Comparison of ENCODE assay signal across 21 cellular contexts in genomic region chr9:90857103-90857502, GRCh38. TPM values are rescaled to one million over a fixed set of nuclear protein-coding genes. Genes with fewer than 3 reads are reported as not detected.
A peak's percentile ranks its signal among the peaks of the same experiment; 100 is the strongest.
DNase-seq lines count a peak whose midpoint lies in the region; ATAC-seq and TF ChIP-seq lines count a peak whose summit lies in the region.
"Had no signal": no experiment of that assay in that cellular context is flagged by ENCODE, and none has a peak within 500 bp of the region (broad histone marks: within the 10 kb centered on the region; RNA-seq: fewer than 3 reads in every experiment).

No MANE protein-coding gene starts in this region.

- H3K27me3 Mint-ChIP-seq in IgD-negative memory B cell: no peaks in the 10 kb centered on the region
- no peaks in the 10 kb centered on the region for H3K27me3 Mint-ChIP-seq in activated B cell treated with CpG ODN at 0.5 μM for 24 hours
- H3K27me3 Mint-ChIP-seq in naive thymus-derived CD4-positive, alpha-beta T cell: peaks cover 0 to 23% (median 6%) of the 10 kb centered on the region in 5 donors
- no peaks in the 10 kb centered on the region for H3K27me3 Mint-ChIP-seq in activated T-cell treated with anti-CD3 and anti-CD28 coated beads, Interleukin-2, amount 50 U/mL, for 4 hours (ENCODE audit: low read depth)

- intact Hi-C loops in activated B cell treated with CpG ODN at 0.5 μM for 24 hours (cut with micrococcal nuclease): no loop called here
- intact Hi-C loops in naive thymus-derived CD4-positive, alpha-beta T cell (cut with micrococcal nuclease): no loop called here

- peaks cover 8% of the 10 kb centered on the region for H3K36me3 Mint-ChIP-seq in IgD-negative memory B cell
- H3K36me3 Mint-ChIP-seq in activated B cell treated with CpG ODN at 0.5 μM for 24 hours (ENCODE audit: low read depth): peaks cover 92% of the 10 kb centered on the region
- no peaks in the 10 kb centered on the region for H3K36me3 Mint-ChIP-seq in naive thymus-derived CD4-positive, alpha-beta T cell
- no peaks in the 10 kb centered on the region for H3K36me3 Mint-ChIP-seq in activated T-cell treated with anti-CD3 and anti-CD28 coated beads, Interleukin-2, amount 50 U/mL, for 4 hours (ENCODE audit: insufficient read depth)

- H3K9ac ChIP-seq in BLaER1 treated with 17β-estradiol and CSF1 and Interleukin-3, amounts not matched to agents 10 nM and 100 nM: no peak overlapping the region

- POLR2A ChIA-PET in activated B cell treated with CpG ODN at 0.5 μM for 24 hours (lab: Charles Lee): interaction anchor here (0.6 to 1.1 kb wide), 2 partner anchors 19 to 55 kb away, joined by 3 to 5 read pairs; no protein-coding TSS in a partner anchor
- POLR2A ChIA-PET in naive thymus-derived CD4-positive, alpha-beta T cell (lab: Charles Lee): no interaction called here

- ATAC-seq in activated B cell treated with CpG ODN at 0.5 μM for 24 hours (ENCODE audit: low read depth): no peak
- peak; percentile 13 for ATAC-seq in naive thymus-derived CD4-positive, alpha-beta T cell
- ATAC-seq in activated T-cell treated with anti-CD3 and anti-CD28 coated beads, Interleukin-2, amount 50 U/mL, for 4 hours: no peak
- ATAC-seq: GM23338 had no signal

- H3K4me3 ChIP-seq in BLaER1 treated with 17β-estradiol and CSF1 and Interleukin-3, amounts not matched to agents 10 nM and 100 nM: no peak overlapping the region
- no peak overlapping the region for H3K4me3 ChIP-seq in naive thymus-derived CD4-positive, alpha-beta T cell (ENCODE audit: low read length)
- H3K4me3 ChIP-seq: GM23338, HAP-1 had no signal

- H3K27ac ChIP-seq in BLaER1 treated with 17β-estradiol and CSF1 and Interleukin-3, amounts not matched to agents 10 nM and 100 nM: no peak overlapping the region
- no peak overlapping the region for H3K27ac ChIP-seq in naive thymus-derived CD4-positive, alpha-beta T cell (ENCODE audit: low read depth, low read length)
- H3K27ac ChIP-seq: HL-60 had no signal

- DNase-seq in activated B cell treated with CpG ODN at 0.5 μM for 24 hours (no peak), NCI-H2196 (lab: John Stamatoyannopoulos, UW; ENCODE audit: unreplicated experiment) (no peak)
- peak in 6 of 9 donors; percentile 8 to 41 (median 17) for DNase-seq in naive thymus-derived CD4-positive, alpha-beta T cell
- no peak for DNase-seq in activated CD4-positive, alpha-beta T cell treated with anti-CD3 and anti-CD28 coated beads for 1 hour
- DNase-seq in activated T-cell treated with anti-CD3 and anti-CD28 coated beads, Interleukin-2, amount 50 U/mL, for 4 hours: no peak
- DNase-seq: Caco-2, Karpas-422, MV-4-11, NCI-H1105 treated with DMSO at 0.1 percent for 48 hours, NCI-H146, NCI-H2029, NCI-H446 treated with DMSO at 0.1 percent for 48 hours, NCI-H526, Right ventricle myocardium superior, RPMI8226, T-helper 1 cell had no signal

- no peak overlapping the region for H3K4me3 Mint-ChIP-seq in IgD-negative memory B cell
- no peak overlapping the region for H3K4me3 Mint-ChIP-seq in activated B cell treated with CpG ODN at 0.5 μM for 24 hours
- no peak overlapping the region for H3K4me3 Mint-ChIP-seq in naive thymus-derived CD4-positive, alpha-beta T cell
- no peak overlapping the region for H3K4me3 Mint-ChIP-seq in activated T-cell treated with anti-CD3 and anti-CD28 coated beads, Interleukin-2, amount 50 U/mL, for 4 hours
- H3K4me3 Mint-ChIP-seq: GM23338 had no signal

- no peaks in the 10 kb centered on the region for H3K27me3 ChIP-seq in BLaER1 treated with 17β-estradiol and CSF1 and Interleukin-3, amounts not matched to agents 10 nM and 100 nM
- no peaks in the 10 kb centered on the region for H3K27me3 ChIP-seq in naive thymus-derived CD4-positive, alpha-beta T cell (ENCODE audit: control insufficient read depth in 2 of 2, insufficient read depth in 2 of 2, low read length in 2 of 2)

- peaks cover 0 to 95% (median 5%) of the 10 kb centered on the region in 11 experiments; a peak in 10 of 22 replicates for H4K20me1 ChIP-seq in BLaER1 treated with 17β-estradiol and CSF1 and Interleukin-3, amounts not matched to agents 10 nM and 100 nM

- H3K4me1 Mint-ChIP-seq in IgD-negative memory B cell: peaks cover 34 to 53% (median 42%) of the 10 kb centered on the region in 3 donors
- H3K4me1 Mint-ChIP-seq in activated B cell treated with CpG ODN at 0.5 μM for 24 hours: peaks cover 68% of the 10 kb centered on the region
- peaks cover 0 to 23% (median 12%) of the 10 kb centered on the region in 7 donors for H3K4me1 Mint-ChIP-seq in naive thymus-derived CD4-positive, alpha-beta T cell
- H3K4me1 Mint-ChIP-seq in activated T-cell treated with anti-CD3 and anti-CD28 coated beads, Interleukin-2, amount 50 U/mL, for 4 hours (ENCODE audit: low read depth): peaks cover 6% of the 10 kb centered on the region
- H3K4me1 Mint-ChIP-seq: GM23338 had no signal

- peaks cover 44 to 95% (median 71%) of the 10 kb centered on the region in 11 experiments for H3K36me3 ChIP-seq in BLaER1 treated with 17β-estradiol and CSF1 and Interleukin-3, amounts not matched to agents 10 nM and 100 nM
- H3K36me3 ChIP-seq in naive thymus-derived CD4-positive, alpha-beta T cell (ENCODE audit: control insufficient read depth in 2 of 3, insufficient read depth in 3 of 3, low read length in 3 of 3): no peaks in the 10 kb centered on the region
- H3K36me3 ChIP-seq: HAP-1 had no signal

- H3K9me3 Mint-ChIP-seq in IgD-negative memory B cell (no peaks in the 10 kb centered on the region), activated B cell treated with CpG ODN at 0.5 μM for 24 hours (peaks cover 2% of the 10 kb centered on the region)
- no peaks in the 10 kb centered on the region for H3K9me3 Mint-ChIP-seq in naive thymus-derived CD4-positive, alpha-beta T cell
- H3K9me3 Mint-ChIP-seq in activated T-cell treated with anti-CD3 and anti-CD28 coated beads, Interleukin-2, amount 50 U/mL, for 4 hours: no peaks in the 10 kb centered on the region
- H3K9me3 Mint-ChIP-seq: GM23338 had no signal

- no peaks in the 10 kb centered on the region for H3K9me3 ChIP-seq in BLaER1 treated with 17β-estradiol and CSF1 and Interleukin-3, amounts not matched to agents 10 nM and 100 nM (replicated peaks in 1 of 11)
- no peaks in the 10 kb centered on the region for H3K9me3 ChIP-seq in naive thymus-derived CD4-positive, alpha-beta T cell (ENCODE audit: control insufficient read depth in 2 of 3, low read length in 3 of 3)
- H3K9me3 ChIP-seq: Caco-2, HAP-1 had no signal

- H3K4me1 ChIP-seq in BLaER1 treated with 17β-estradiol and CSF1 and Interleukin-3, amounts not matched to agents 10 nM and 100 nM: peaks cover 37 to 58% (median 45%) of the 10 kb centered on the region in 10 experiments
- H3K4me1 ChIP-seq in naive thymus-derived CD4-positive, alpha-beta T cell (ENCODE audit: control insufficient read depth in 2 of 2, insufficient read depth in 2 of 2, low read length in 2 of 2): no peaks in the 10 kb centered on the region
- H3K4me1 ChIP-seq: Caco-2, HAP-1 had no signal

- H3K27ac Mint-ChIP-seq in IgD-negative memory B cell (peak overlapping the region; percentile 1 to 57 (median 35)), activated B cell treated with CpG ODN at 0.5 μM for 24 hours (peak overlapping the region; percentile 87)
- peak overlapping the region in 1 of 9 donors; percentile 58 for H3K27ac Mint-ChIP-seq in naive thymus-derived CD4-positive, alpha-beta T cell
- H3K27ac Mint-ChIP-seq: GM23338 had no signal

- TF ChIP-seq CTCF in activated B cell treated with CpG ODN at 0.5 μM for 24 hours (IDR thresholded peaks at IDR 0.05): no peak

- CTCF ChIA-PET in activated B cell treated with CpG ODN at 0.5 μM for 24 hours (lab: Charles Lee): interaction anchor here (1.2 to 1.5 kb wide), 2 partner anchors 9 to 14 kb away, joined by 3 to 4 read pairs; no protein-coding TSS in a partner anchor
- CTCF ChIA-PET in naive thymus-derived CD4-positive, alpha-beta T cell (lab: Charles Lee): no interaction called here

- H3K4me2 ChIP-seq in BLaER1 treated with 17β-estradiol and CSF1 and Interleukin-3, amounts not matched to agents 10 nM and 100 nM: peak overlapping the region in 6 of 11 experiments; percentile 2 to 71 (median 58); a peak in 9 of 22 replicates
- H3K4me2 ChIP-seq: GM23338 had no signal

RNA-seq across cellular contexts. Expression of gene SYK, which starts 55.5 kb away (rescaled TPM):
- polyA plus RNA-seq in IgD-negative memory B cell: 314 TPM
- total RNA-seq in activated B cell treated with CpG ODN at 0.5 μM for 24 hours: 222 and 237 TPM in 2 replicates
- 10 to 100 TPM in 1 of 5 experiments, 1 to 10 TPM in 3, under 1 TPM in 1; 0.41 to 71.6 (median 2.4) TPM for total RNA-seq in naive thymus-derived CD4-positive, alpha-beta T cell
- polyA plus RNA-seq in naive thymus-derived CD4-positive, alpha-beta T cell: under 1 TPM; 0.26 to 0.31 TPM
- total RNA-seq in activated T-cell treated with anti-CD3 and anti-CD28 coated beads, Interleukin-2, amount 50 U/mL, for 4 hours: 1 to 10 TPM in 1 of 3 donors, under 1 TPM in 2; 0.48 to 3.8 (median 0.63) TPM

Comparison
In these comparisons a context has a peak if more than half of its experiments do, and no peak if none do; other contexts are left out.
1. DNase-seq: peak in naive thymus-derived CD4-positive, alpha-beta T cell (6 of 9); none in activated B cell treated with CpG ODN at 0.5 μM for 24 hours (single experiment), activated CD4-positive, alpha-beta T cell treated with anti-CD3 and anti-CD28 coated beads for 1 hour (single experiment), NCI-H2196 (single experiment) and activated T-cell treated with anti-CD3 and anti-CD28 coated beads, Interleukin-2, amount 50 U/mL, for 4 hours (single experiment).